In the genomic region with DNA sequence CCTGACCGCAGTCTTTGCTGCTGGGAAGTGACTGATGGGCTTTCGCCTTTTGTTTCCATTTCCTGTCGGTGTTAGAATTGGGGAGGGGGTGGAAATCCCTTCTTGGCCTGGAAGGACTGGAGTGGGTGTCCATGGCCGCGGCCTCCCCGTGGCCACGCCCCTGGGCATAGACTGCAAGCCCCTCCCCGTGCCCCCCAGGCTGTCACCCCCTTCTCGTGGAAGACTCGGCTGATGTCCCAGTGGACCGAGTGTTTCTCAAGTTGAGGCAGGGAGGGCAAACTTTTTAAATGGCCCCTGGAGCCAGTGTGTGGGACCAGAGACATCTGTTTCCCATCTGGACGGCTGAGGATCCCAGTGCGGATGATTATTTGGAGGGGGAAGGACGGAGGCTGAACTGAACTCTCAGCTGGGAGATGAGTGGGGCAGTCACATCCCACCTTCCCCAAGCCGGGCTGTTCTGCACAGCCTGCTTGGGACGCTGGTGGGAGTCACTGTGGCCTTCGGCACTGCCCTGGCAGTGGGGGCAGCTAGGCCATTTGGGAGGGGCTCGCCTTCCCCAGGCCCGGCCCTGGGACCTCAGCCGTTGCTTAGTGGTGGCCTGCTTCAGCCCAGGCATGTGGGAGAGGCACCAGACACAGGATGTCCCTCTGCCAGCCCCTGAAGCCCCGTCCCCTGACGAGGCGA, we compare ENCODE assay signal across 1 cellular context.
A peak's percentile ranks its signal among the peaks of the same experiment; 100 is the strongest.
TF ChIP-seq lines count a peak whose summit lies in the region.

No MANE protein-coding gene starts in this region.

TF ChIP-seq in GM12878, 131 proteins besides CTCF, POLR2A, EP300 and RAD21:
- no peak for TF ChIP-seq SREBF2 (IDR thresholded peaks at IDR 0.05; ENCODE audit: low read length)
- TF ChIP-seq, protein P1, sequence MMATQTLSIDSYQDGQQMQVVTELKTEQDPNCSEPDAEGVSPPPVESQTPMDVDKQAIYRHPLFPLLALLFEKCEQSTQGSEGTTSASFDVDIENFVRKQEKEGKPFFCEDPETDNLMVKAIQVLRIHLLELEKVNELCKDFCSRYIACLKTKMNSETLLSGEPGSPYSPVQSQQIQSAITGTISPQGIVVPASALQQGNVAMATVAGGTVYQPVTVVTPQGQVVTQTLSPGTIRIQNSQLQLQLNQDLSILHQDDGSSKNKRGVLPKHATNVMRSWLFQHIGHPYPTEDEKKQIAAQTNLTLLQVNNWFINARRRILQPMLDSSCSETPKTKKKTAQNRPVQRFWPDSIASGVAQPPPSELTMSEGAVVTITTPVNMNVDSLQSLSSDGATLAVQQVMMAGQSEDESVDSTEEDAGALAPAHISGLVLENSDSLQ (IDR thresholded peaks at IDR 0.05) = no peak
- TF ChIP-seq TAF1 (IDR thresholded peaks at IDR 0.05; ENCODE audit: borderline replicate concordance, low read depth, low read length) = no peak
- TF ChIP-seq POLR2AphosphoS5 (IDR thresholded peaks at IDR 0.05; ENCODE audit: low read length) = peak; percentile 51; the same call in 1 of the 2 replicates
